ENCODE assay signal across 9 cellular contexts in the genomic region with DNA sequence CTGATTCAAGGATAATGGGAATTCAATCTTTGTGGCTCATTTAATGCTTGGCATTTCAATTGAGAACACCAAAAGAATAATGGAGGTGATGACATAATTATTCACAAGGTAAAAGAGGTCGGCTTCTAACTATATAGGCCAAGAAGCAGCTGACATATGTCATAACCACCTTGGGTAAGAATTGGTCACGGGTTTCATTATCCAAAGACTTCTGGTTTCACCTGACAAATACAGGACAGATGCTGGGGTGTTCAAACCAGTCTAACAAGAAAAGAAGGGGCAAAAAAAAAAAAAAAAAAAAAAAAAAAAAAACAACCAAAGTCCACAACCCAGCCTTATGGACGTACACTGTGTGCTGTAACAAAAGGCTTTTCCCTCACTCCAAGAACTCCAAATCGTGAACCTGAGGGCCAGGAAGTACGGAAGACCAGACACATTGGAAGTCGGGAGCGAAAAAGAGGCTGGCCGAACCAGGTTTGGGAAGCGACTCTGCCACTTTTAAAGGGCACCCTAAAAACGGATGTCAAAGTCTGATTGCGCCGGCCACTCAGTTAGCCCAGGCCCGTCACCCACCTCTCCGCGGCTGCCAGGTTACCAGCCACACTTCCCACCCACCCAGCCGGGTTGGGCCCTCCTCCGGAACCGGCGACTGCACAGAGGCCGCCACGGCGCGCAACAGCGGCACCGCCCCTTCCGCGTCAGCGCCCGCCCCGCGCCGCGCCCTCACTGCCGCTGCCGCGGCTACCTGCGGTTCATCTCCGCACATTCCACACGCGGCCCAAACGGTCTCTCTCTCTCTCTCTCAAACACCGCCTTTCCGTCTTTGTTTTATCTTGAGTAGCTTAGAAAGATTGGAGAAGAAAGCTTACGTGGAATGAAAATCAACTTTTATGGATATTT. TPM values are rescaled to one million over a fixed set of nuclear protein-coding genes. Genes with fewer than 3 reads are reported as not detected.
DNase-seq lines count a peak whose midpoint lies in the region; ATAC-seq, FAIRE-seq and TF ChIP-seq lines count a peak whose summit lies in the region.
"Had no signal": no experiment of that assay in that cellular context is flagged by ENCODE, and none has a peak within 500 bp of the region (broad histone marks: within the 10 kb centered on the region; RNA-seq: fewer than 3 reads in every experiment).

A gene with protein sequence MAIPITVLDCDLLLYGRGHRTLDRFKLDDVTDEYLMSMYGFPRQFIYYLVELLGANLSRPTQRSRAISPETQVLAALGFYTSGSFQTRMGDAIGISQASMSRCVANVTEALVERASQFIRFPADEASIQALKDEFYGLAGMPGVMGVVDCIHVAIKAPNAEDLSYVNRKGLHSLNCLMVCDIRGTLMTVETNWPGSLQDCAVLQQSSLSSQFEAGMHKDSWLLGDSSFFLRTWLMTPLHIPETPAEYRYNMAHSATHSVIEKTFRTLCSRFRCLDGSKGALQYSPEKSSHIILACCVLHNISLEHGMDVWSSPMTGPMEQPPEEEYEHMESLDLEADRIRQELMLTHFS (minus strand): TSS at position 677 of the 900 bp plus-strand sequence. CDS start 990 bp downstream, outside the sequence.

- H3K9ac ChIP-seq in HepG2 (ENCODE audit: insufficient read depth, low read depth, low read length), result peak within 1 kb of the TSS; percentile 100

- in situ Hi-C loops in HepG2 (cut with HindIII; ENCODE audit: extremely low pct_ligation_motif_present, low pct_unique_long_range_greater_than_20kb), result no loop called here

- intact Hi-C loops in dendritic cell treated with granulocyte-macrophage colony-stimulating factor and Interleukin-4, amounts not matched to agents 40 ng/mL and 50 ng/mL, for 4 days (cut with micrococcal nuclease), result loop anchor here (1.0 to 2.0 kb wide), 3 partner anchors 22 to 228 kb away; partner anchors contain the start of genes AMBRA1, ARHGAP1 and ZNF408
- intact Hi-C loops in HepG2 (cut with micrococcal nuclease; ENCODE audit: unreplicated experiment), result loop anchor here (1.0 to 5.0 kb wide), 3 partner anchors 22 to 80 kb away; partner anchors contain the start of gene AMBRA1

- CTCF ChIA-PET in BJ (lab: Yijun Ruan, JAX), result interaction anchor here (0.7 to 3.1 kb wide), 16 partner anchors 8 to 257 kb away, joined by 3 to 15 read pairs (median 4); partner anchors contain the start of gene CHRM4
- CTCF ChIA-PET in HepG2 (lab: Yijun Ruan, JAX; ENCODE audit: low intra/inter-chr PET ratio, low total read pairs), result no interaction called here

- no peaks in the 10 kb centered on the region for H3K27me3 Mint-ChIP-seq in dendritic cell treated with granulocyte-macrophage colony-stimulating factor and Interleukin-4, amounts not matched to agents 40 ng/mL and 50 ng/mL, for 4 days

- BruUV-seq in HepG2 (replicated peaks; lab: Mats Ljungman, UMichigan), result TSS peak; percentile 77

- TF ChIP-seq EP300 in HepG2 (IDR thresholded peaks at IDR 0.05; ENCODE audit: low read depth in 2 of 2, low read length in 2 of 2), result peak in 1 of 2 experiments; percentile 45; a peak in 1 of 4 replicates
- TF ChIP-seq EP300 in HepG2 (CRISPR knock-in tag; IDR thresholded peaks at IDR 0.05; ENCODE audit: borderline replicate concordance), result no peak

- H3K4me2 ChIP-seq in HepG2 (ENCODE audit: low read depth, low read length), result peak within 1 kb of the TSS; percentile 76

- POLR2A ChIA-PET in BJ (lab: Charles Lee) (no interaction called here), HepG2 (lab: Yijun Ruan, JAX) (interaction anchor here (0.8 to 2.3 kb wide), 8 partner anchors 17 to 103 kb away, joined by 3 to 11 read pairs (median 4); partner anchors contain the start of genes AMBRA1 and F2)

- peaks cover 33% of the 10 kb centered on the region for H3K4me1 Mint-ChIP-seq in dendritic cell treated with granulocyte-macrophage colony-stimulating factor and Interleukin-4, amounts not matched to agents 40 ng/mL and 50 ng/mL, for 4 days (ENCODE audit: low read depth)

- peak within 1 kb of the TSS; percentile 98 for H3K27ac ChIP-seq in HepG2 (ENCODE audit: extremely low read length, insufficient read depth, low read length)

- H3K4me3 ChIP-seq in BJ (ENCODE audit: low read depth, low read length) (peak within 1 kb of the TSS; percentile 100), HepG2 (replicated peaks in 1 of 3; ENCODE audit: insufficient read depth in 1 of 3, low read depth in 2 of 3, low read length in 3 of 3) (peak within 1 kb of the TSS; percentile 99 to 100 (median 100))

- H3K9me3 Mint-ChIP-seq in dendritic cell treated with granulocyte-macrophage colony-stimulating factor and Interleukin-4, amounts not matched to agents 40 ng/mL and 50 ng/mL, for 4 days, result no peaks in the 10 kb centered on the region

- peaks cover 37% of the 10 kb centered on the region for H3K79me2 ChIP-seq in HepG2 (ENCODE audit: insufficient read depth, low read length)

- peaks cover 57% of the 10 kb centered on the region for H3K4me1 ChIP-seq in HepG2 (ENCODE audit: insufficient read depth, low read length)

- peak within 1 kb of the TSS; percentile 77 for H2AFZ ChIP-seq in HepG2 (ENCODE audit: low read length)

- ATAC-seq in HG03442 (IDR thresholded peaks at IDR 0.05; ENCODE audit: unreplicated experiment) (peak; percentile 90), HepG2 (peak; percentile 97)

- peak; percentile 60 to 87 for TF ChIP-seq POLR2A in HepG2 (IDR thresholded peaks at IDR 0.05; ENCODE audit: insufficient read depth in 1 of 2, low read depth in 2 of 2, low read length in 2 of 2)

- H3K36me3 Mint-ChIP-seq in dendritic cell treated with granulocyte-macrophage colony-stimulating factor and Interleukin-4, amounts not matched to agents 40 ng/mL and 50 ng/mL, for 4 days (ENCODE audit: low read depth), result peaks cover 37% of the 10 kb centered on the region

- 0 out of 2 replicates have a peak, but pooled peaks have one; percentile 12 for TF ChIP-seq RAD21 in HepG2 (CRISPR knock-in tag; IDR thresholded peaks at IDR 0.05)

- DNase-seq in BJ (ENCODE audit: low read depth), result peak; percentile 21
- DNase-seq in GM19239 (ENCODE audit: insufficient read length, low spot score), result peak; percentile 86
- DNase-seq in NCI-H510A treated with DMSO at 0.1 percent for 48 hours (lab: John Stamatoyannopoulos, UW), result peak; percentile 35
- peak; percentile 88 for DNase-seq in activated CD4-positive, alpha-beta T cell treated with anti-CD3 and anti-CD28 coated beads, Interleukin-2, amount 50 U/mL, for 1 hour
- peak; percentile 77 for DNase-seq in HepG2 (ENCODE audit: low spot score)
- DNase-seq in stimulated activated CD4-positive, alpha-beta T cell treated with anti-CD3 and anti-CD28 coated beads, Interleukin-2, amount 100 ng/mL, for 48 hours, result peak; percentile 88 to 92

- no peaks in the 10 kb centered on the region for H4K20me1 ChIP-seq in HepG2 (ENCODE audit: insufficient read depth, low read length)

- H3K27ac Mint-ChIP-seq in dendritic cell treated with granulocyte-macrophage colony-stimulating factor and Interleukin-4, amounts not matched to agents 40 ng/mL and 50 ng/mL, for 4 days, result peak within 1 kb of the TSS; percentile 99

- under 1% methylated on average over 29 of the region's 44 CpGs for WGBS in HepG2 (ENCODE audit: low lambda C conversion rate)

- FAIRE-seq in GM19239 (lab: Jason Lieb, UNC) (peak; percentile 70), HepG2 (lab: Jason Lieb, UNC) (no peak)
- FAIRE-seq: endometrium had no signal

- H3K27me3 ChIP-seq in BJ (ENCODE audit: control insufficient read depth, insufficient read depth, low read length), result no peaks in the 10 kb centered on the region
- no peaks in the 10 kb centered on the region; a peak in 1 of 5 replicates for H3K27me3 ChIP-seq in HepG2 (ENCODE audit: control insufficient read depth in 1 of 2, insufficient read depth in 2 of 2, low read length in 2 of 2)

- H3K36me3 ChIP-seq in BJ (ENCODE audit: control insufficient read depth, insufficient read depth, low read length) (no peaks in the 10 kb centered on the region; the same call in 1 of the 2 replicates), HepG2 (replicated peaks in 1 of 2; ENCODE audit: control insufficient read depth in 1 of 2, insufficient read depth in 2 of 2, low read length in 2 of 2) (peaks cover 2 to 7% of the 10 kb centered on the region in 2 experiments; a peak in 2 of 5 replicates)

- no peak for TF ChIP-seq CTCF in BJ (IDR thresholded peaks at IDR 0.05; ENCODE audit: insufficient read depth, low read depth, low read length)
- no peak for TF ChIP-seq CTCF in HepG2 (CRISPR knock-in tag; IDR thresholded peaks at IDR 0.05)

- H3K9me3 ChIP-seq in HepG2 (ENCODE audit: low read length), result no peaks in the 10 kb centered on the region

- peak within 1 kb of the TSS; percentile 89 for H3K4me3 Mint-ChIP-seq in dendritic cell treated with granulocyte-macrophage colony-stimulating factor and Interleukin-4, amounts not matched to agents 40 ng/mL and 50 ng/mL, for 4 days

TF ChIP-seq in HepG2, 621 proteins besides CTCF, POLR2A, EP300 and RAD21 (continues in another document):
- TF ChIP-seq BRD4 (CRISPR knock-in tag; IDR thresholded peaks at IDR 0.05) (0 out of 2 replicates have a peak, but pooled peaks have one; percentile 16), BORCS8-MEF2B (CRISPR knock-in tag; IDR thresholded peaks at IDR 0.05) (no peak), MTF2 (CRISPR knock-in tag; IDR thresholded peaks at IDR 0.05; ENCODE audit: borderline replicate concordance) (no peak)

RNA-seq across cellular contexts. Expression of the gene that starts here (rescaled TPM):
- polyA plus RNA-seq in BJ (2011; rRNA removed), result 3.6 and 4.5 TPM in 2 replicates
- 2.4 and 3.8 TPM in 2 replicates for polyA minus RNA-seq in BJ (2011; rRNA and poly(A)+ RNA removed)
- total RNA-seq in HepG2 (2016; rRNA removed; fragmentation: Illumina TruSeq; extraction: Trizol), result 4.8 and 6.9 TPM in 2 replicates
- 1.5 and 2.1 TPM in 2 replicates for total RNA-seq in HepG2 (2016; cell fraction: cytosol; rRNA removed; fragmentation: Illumina TruSeq; extraction: Trizol; ENCODE audit: low read depth)
- 4.6 and 6.5 TPM in 2 replicates for total RNA-seq in HepG2 (2016; cell fraction: insoluble cytoplasmic fraction; rRNA removed; fragmentation: Illumina TruSeq; extraction: Trizol)
- total RNA-seq in HepG2 (2016; cell fraction: membrane; rRNA removed; fragmentation: Illumina TruSeq; extraction: Trizol), result 4.0 and 4.8 TPM in 2 replicates
- 1.5 and 3.2 TPM in 2 replicates for total RNA-seq in HepG2 (2016; cell fraction: nucleus; rRNA removed; fragmentation: Illumina TruSeq; extraction: Trizol)
- 2.5 and 3.0 TPM in 2 replicates for polyA plus RNA-seq in HepG2 (2011; rRNA removed)
- 1.7 and 2.6 TPM in 2 replicates for polyA plus RNA-seq in HepG2 (2011; cell fraction: cytosol; rRNA removed)
- 2.5 and 3.5 TPM in 2 replicates for polyA plus RNA-seq in HepG2 (2011; cell fraction: nucleus; rRNA removed)
- 2.4 and 2.6 TPM in 2 replicates for polyA plus RNA-seq in HepG2 (2012)
- 0.31 and 0.55 TPM in 2 replicates for polyA plus RNA-seq in HepG2 (2016; cell fraction: cytosol; fragmentation: Illumina TruSeq; extraction: Trizol; ENCODE audit: low read depth)
- 4.2 and 4.6 TPM in 2 replicates for polyA plus RNA-seq in HepG2 (2016; cell fraction: insoluble cytoplasmic fraction; fragmentation: Illumina TruSeq; extraction: Trizol; ENCODE audit: low read depth)
- 1.1 and 1.2 TPM in 2 replicates for polyA plus RNA-seq in HepG2 (2016; cell fraction: membrane; fragmentation: Illumina TruSeq; extraction: Trizol; ENCODE audit: low read depth)
- polyA plus RNA-seq in HepG2 (2016; cell fraction: nucleus; fragmentation: Illumina TruSeq; extraction: Trizol; ENCODE audit: insufficient read depth, low read depth), result 1.9 and 3.3 TPM in 2 replicates
- polyA minus RNA-seq in HepG2 (2011; rRNA and poly(A)+ RNA removed; ENCODE audit: low replicate concordance), result 4.5 and 8.3 TPM in 2 replicates
- 2.2 TPM in 2 replicates for polyA minus RNA-seq in HepG2 (2011; cell fraction: cytosol; rRNA and poly(A)+ RNA removed)
- 2.2 and 4.4 TPM in 2 replicates for polyA minus RNA-seq in HepG2 (2011; cell fraction: nucleus; rRNA and poly(A)+ RNA removed)

Comparison
In these comparisons a context has a peak if more than half of its experiments do, and no peak if none do; other contexts are left out.
1. Peak in every context shown above with its lines: DNase-seq, ATAC-seq, H3K4me3 ChIP-seq and H3K27ac ChIP-seq.
2. DNase-seq: peak in every context shown above with its lines; median percentile 90 in stimulated activated CD4-positive, alpha-beta T cell treated with anti-CD3 and anti-CD28 coated beads, Interleukin-2, amount 100 ng/mL, for 48 hours; 88 in activated CD4-positive, alpha-beta T cell treated with anti-CD3 and anti-CD28 coated beads, Interleukin-2, amount 50 U/mL, for 1 hour; 86 in GM19239; 77 in HepG2; 35 in NCI-H510A treated with DMSO at 0.1 percent for 48 hours; 21 in BJ.